ENCODE assay signal across 35 cellular contexts in the genomic region with DNA sequence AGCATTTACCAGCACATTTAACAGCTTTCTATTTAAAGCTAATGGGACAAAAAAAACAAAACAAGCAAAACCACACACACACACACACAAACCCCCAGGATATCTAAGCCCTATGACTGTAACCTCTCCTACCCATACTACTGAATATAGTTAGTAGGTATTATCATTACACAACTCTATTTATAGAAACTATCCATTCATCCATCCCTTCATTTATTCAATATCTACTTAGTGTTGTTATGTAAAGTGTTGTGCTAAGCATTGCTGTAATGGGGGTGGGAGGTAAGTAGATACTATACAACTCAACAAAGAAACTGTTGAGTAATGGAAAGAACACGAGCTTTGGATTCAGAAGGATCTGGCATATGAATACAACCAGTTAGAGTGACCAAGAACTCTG.
"Had no signal": no experiment of that assay in that cellular context is flagged by ENCODE, and none has a peak within 500 bp of the region (broad histone marks: within the 10 kb centered on the region; RNA-seq: fewer than 3 reads in every experiment).

No MANE protein-coding gene starts in this region.

- H3K4me1 ChIP-seq: SJSA1 had no signal

- DNase-seq: activated CD4-positive, alpha-beta memory T cell treated with anti-CD3 and anti-CD28 coated beads, Interleukin-2, amount 10 ng/mL, durations not matched to agents 7 days and 5 days; activated CD4-positive, alpha-beta T cell treated with anti-CD3 and anti-CD28 coated beads for 1 hour; activated CD4-positive, alpha-beta T cell treated with anti-CD3 and anti-CD28 coated beads for 48 hours; activated CD4-positive, CD25-positive, alpha-beta regulatory T cell; activated CD8-positive, alpha-beta memory T cell treated with anti-CD3 and anti-CD28 coated beads for 24 hours; activated CD8-positive, alpha-beta memory T cell treated with anti-CD3 and anti-CD28 coated beads, Interleukin-2, amount 10 ng/mL, durations not matched to agents 7 days and 5 days; activated CD8-positive, alpha-beta memory T cell treated with anti-CD3 and anti-CD28 coated beads, Interleukin-2, amount 50 U/mL, for 48 hours; activated effector memory CD4-positive, alpha-beta T cell treated with Interleukin-2 at 50 U/mL for 16 hours; activated naive CD4-positive, alpha-beta T cell treated with anti-CD3 and anti-CD28 coated beads, Interleukin-2, amount 10 ng/mL, durations not matched to agents 7 days and 5 days; activated naive CD8-positive, alpha-beta T cell treated with anti-CD3 and anti-CD28 coated beads, Interleukin-2, amount 50 U/mL, for 24 hours; activated T-cell treated with anti-CD3 and anti-CD28 coated beads, Interleukin-2, amount 50 U/mL, for 48 hours; anterior cingulate cortex; caudate nucleus; cerebellar nuclear complex; MG63; NCI-H1048; NCI-H1105 treated with DMSO at 0.1 percent for 48 hours; NCI-H1436; NCI-H1694 treated with DMSO at 0.1 percent for 48 hours; NCI-H2029; NCI-H345; NCI-H510A; NCI-H526; NCI-H748 treated with DMSO at 0.1 percent for 48 hours; NK-92 treated with Interleukin-12 subunit alpha and Interleukin-12 subunit beta, amount 100 ng/mL, for 24 hours; OCI-M1; RPMI8226; SHP77 treated with DMSO at 0.1 percent for 48 hours; SK-N-SH; T-helper 1 cell; T-helper 2 cell; T-helper 9 cell; WERI-Rb-1 had no signal

- H3K4me2 ChIP-seq: SK-N-SH had no signal

- ATAC-seq: activated CD8-positive, alpha-beta memory T cell treated with anti-CD3 and anti-CD28 coated beads, Interleukin-2, amount 10 ng/mL, durations not matched to agents 7 days and 5 days; activated naive CD8-positive, alpha-beta T cell treated with anti-CD3 and anti-CD28 coated beads, Interleukin-2, amount 50 U/mL, for 24 hours had no signal

- H3K27me3 ChIP-seq: MG63, SJSA1 had no signal

- H3K9me2 ChIP-seq: SK-N-SH had no signal

- H3K36me3 ChIP-seq: MG63, SJSA1, WERI-Rb-1 had no signal

- FAIRE-seq: bronchial epithelial cell had no signal

- H3K9me3 ChIP-seq: MG63, SK-N-SH had no signal

- H3K9ac ChIP-seq: SK-N-SH had no signal

- H3K4me3 ChIP-seq: MG63, SJSA1 had no signal

- H3K27ac ChIP-seq: SJSA1, WERI-Rb-1 had no signal
